Comparison of ENCODE assay signal across 8 cellular contexts in the genomic region with DNA sequence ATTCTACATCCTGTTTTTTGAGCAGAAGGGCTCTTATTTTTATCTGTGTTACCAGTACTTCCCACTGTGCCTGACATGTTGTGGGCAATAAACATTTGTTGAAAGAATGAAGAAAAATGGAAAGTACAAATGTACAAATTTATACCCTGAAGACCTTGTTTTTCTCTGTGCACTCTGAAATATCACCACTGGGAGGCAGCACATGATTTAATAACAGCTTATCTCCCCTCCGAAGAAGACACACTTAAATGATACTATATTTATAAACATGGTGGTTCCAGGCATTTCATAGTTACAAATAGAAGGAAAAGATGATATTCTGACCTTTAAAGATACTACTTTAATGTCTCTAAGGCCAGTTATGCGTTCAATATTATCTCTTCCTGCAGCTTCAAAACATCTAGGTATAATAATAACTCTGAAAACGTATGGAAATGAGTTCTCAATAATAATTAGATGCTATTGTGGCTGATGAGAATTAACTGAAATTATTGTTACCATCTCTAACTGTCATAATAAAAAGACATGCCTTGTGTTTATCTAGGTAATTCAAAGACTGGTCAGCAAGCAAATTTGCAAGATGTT. TPM values are rescaled to one million over a fixed set of nuclear protein-coding genes. Genes with fewer than 3 reads are reported as not detected.
DNase-seq lines count a peak whose midpoint lies in the region; ATAC-seq, FAIRE-seq and TF ChIP-seq lines count a peak whose summit lies in the region.

No MANE protein-coding gene starts in this region.

- no peaks in the 10 kb centered on the region for H3K27me3 ChIP-seq in pancreas

- peak; percentile 89 for ATAC-seq in HG03432 (IDR thresholded peaks at IDR 0.05; ENCODE audit: unreplicated experiment)
- peak; percentile 55 to 79 (median 69) for ATAC-seq in pancreas
- ATAC-seq in HG03097 (IDR thresholded peaks at IDR 0.05; ENCODE audit: low FRiP score, unreplicated experiment), result no peak

- in situ Hi-C loops in GM13977 (cut with MboI; ENCODE audit: low pct_unique_long_range_greater_than_20kb, low sequenced_read_pairs, unreplicated experiment), result loop anchor here (10.0 to 25.0 kb wide), 2 partner anchors 380 to 722 kb away; no protein-coding TSS in a partner anchor

- DNase-seq in AG08395 (ENCODE audit: low spot score) (peak; percentile 64), GM13977 (ENCODE audit: low spot score) (peak; percentile 35), NCI-H748 (lab: John Stamatoyannopoulos, UW; ENCODE audit: unreplicated experiment) (peak; percentile 64), fibroblast of pulmonary artery (ENCODE audit: low read depth) (peak; percentile 80), pancreas (peak in 1 of 6 donors; percentile 39)
- peak; percentile 25 for DNase-seq in activated CD8-positive, alpha-beta memory T cell treated with anti-CD3 and anti-CD28 coated beads, Interleukin-2, amount 50 U/mL, for 1 hour (ENCODE audit: extremely low read depth)

- intact Hi-C loops in pancreas (cut with DNase I), result loop anchor here in 2 of 3 donors (5.0 to 10.0 kb wide), 2 partner anchors 380 to 382 kb away; no protein-coding TSS in a partner anchor

- peak; percentile 57 for FAIRE-seq in pancreas (lab: Jason Lieb, UNC)

- 12 to 17% methylated on average over 3 of the region's 3 CpGs for WGBS in pancreas, 2 donors

- no peaks in the 10 kb centered on the region for H3K4me1 ChIP-seq in pancreas

- H3K36me3 ChIP-seq in pancreas, result no peaks in the 10 kb centered on the region

- H3K9me3 ChIP-seq in pancreas, result no peaks in the 10 kb centered on the region

- no peak overlapping the region for H3K27ac ChIP-seq in pancreas

- H3K4me3 ChIP-seq in fibroblast of pulmonary artery (replicated peaks; ENCODE audit: low read depth, low read length) (no peak overlapping the region), pancreas (no peak overlapping the region)

- TF ChIP-seq CTCF in GM13977 (IDR thresholded peaks at IDR 0.05; ENCODE audit: extremely low read depth, insufficient read depth, missing control alignments) (peak; percentile 72), fibroblast of pulmonary artery (IDR thresholded peaks at IDR 0.05; ENCODE audit: low read length, missing control alignments) (peak; percentile 74), pancreas (IDR thresholded peaks at IDR 0.05) (peak; percentile 41 to 80 (median 52))

RNA-seq across cellular contexts. Expression of gene DYNLT5, which starts 12.8 kb away (rescaled TPM):
- total RNA-seq in pancreas, result under 1 TPM in 4 of 6 donors, not detected in 2; 0.19 to 0.41 (median 0.28) TPM
- under 1 TPM; 0.42 to 0.72 TPM for polyA plus RNA-seq in pancreas

RNA-seq across cellular contexts. Expression of gene INSL5, which starts 36.0 kb away (rescaled TPM):
- total RNA-seq in pancreas, result not detected
- not detected for polyA plus RNA-seq in pancreas
